1 cellular context compared by ENCODE assay signal in genomic region chr2:169452080-169452479, GRCh38.
TF ChIP-seq lines count a peak whose summit lies in the region.

No MANE protein-coding gene starts in this region.

TF ChIP-seq in IMR-90, 13 proteins besides CTCF, POLR2A, EP300 and RAD21 (continued from another document):
- no peak for TF ChIP-seq USF2 (IDR thresholded peaks at IDR 0.05; ENCODE audit: low read depth, low read length)
- TF ChIP-seq SMC3 (IDR thresholded peaks at IDR 0.05; ENCODE audit: low read depth, low read length) = peak; percentile 44; the same call in 1 of the 2 replicates
